Comparison of ENCODE assay signal across 8 cellular contexts in genomic region chr19:11481777-11482383, GRCh38.
DNase-seq lines count a peak whose midpoint lies in the region; ATAC-seq and TF ChIP-seq lines count a peak whose summit lies in the region.

No MANE protein-coding gene starts in this region.

- ATAC-seq in GM18505 (IDR thresholded peaks at IDR 0.05; ENCODE audit: unreplicated experiment) (peak; percentile 54), HG03064 (IDR thresholded peaks at IDR 0.05; ENCODE audit: low read depth, unreplicated experiment) (peak; percentile 52)

- H3K27ac ChIP-seq in WERI-Rb-1, result no peak overlapping the region

- peaks cover 3% of the 10 kb centered on the region; the same call in 1 of the 2 replicates for H3K36me3 ChIP-seq in WERI-Rb-1

- no peak for TF ChIP-seq POLR2A in GM18505 (IDR thresholded peaks at IDR 0.05; ENCODE audit: borderline replicate concordance, extremely low read depth, insufficient read depth, insufficient read length)

- H3K27me3 ChIP-seq in WERI-Rb-1 (ENCODE audit: insufficient read depth, low read depth, severe bottlenecking), result peaks cover 31% of the 10 kb centered on the region

- TF ChIP-seq CTCF in WERI-Rb-1 (IDR thresholded peaks at IDR 0.05; ENCODE audit: low read depth, low read length), result no peak

- DNase-seq in NCI-H2171 treated with DMSO at 0.1 percent for 48 hours (lab: John Stamatoyannopoulos, UW), result peak; percentile 93
- peak; percentile 92 for DNase-seq in WERI-Rb-1
- DNase-seq in cerebellar cortex (ENCODE audit: low spot score), result peak; percentile 99
- peak; percentile 60 for DNase-seq in kidney glomerular epithelial cell (lab: John Stamatoyannopoulos, UW)
- DNase-seq in stimulated activated CD4-positive, alpha-beta T cell treated with anti-CD3 and anti-CD28 coated beads, Interleukin-2, amount 100 ng/mL, for 24 hours, result peak; percentile 76 to 81
- DNase-seq in AML-193 (lab: John Stamatoyannopoulos, UW), result no peak

- H3K9me3 ChIP-seq in WERI-Rb-1 (ENCODE audit: severe bottlenecking), result no peaks in the 10 kb centered on the region

- H3K4me3 ChIP-seq in WERI-Rb-1 (ENCODE audit: low read depth, low read length), result peak overlapping the region; percentile 59

Comparison
In these comparisons a context has a peak if more than half of its experiments do, and no peak if none do; other contexts are left out.
1. DNase-seq: peak in NCI-H2171 treated with DMSO at 0.1 percent for 48 hours (single experiment), WERI-Rb-1 (single experiment), cerebellar cortex (single experiment), kidney glomerular epithelial cell (single experiment) and stimulated activated CD4-positive, alpha-beta T cell treated with anti-CD3 and anti-CD28 coated beads, Interleukin-2, amount 100 ng/mL, for 24 hours (2 of 2); none in AML-193 (0 of 2).